In the genomic region with DNA sequence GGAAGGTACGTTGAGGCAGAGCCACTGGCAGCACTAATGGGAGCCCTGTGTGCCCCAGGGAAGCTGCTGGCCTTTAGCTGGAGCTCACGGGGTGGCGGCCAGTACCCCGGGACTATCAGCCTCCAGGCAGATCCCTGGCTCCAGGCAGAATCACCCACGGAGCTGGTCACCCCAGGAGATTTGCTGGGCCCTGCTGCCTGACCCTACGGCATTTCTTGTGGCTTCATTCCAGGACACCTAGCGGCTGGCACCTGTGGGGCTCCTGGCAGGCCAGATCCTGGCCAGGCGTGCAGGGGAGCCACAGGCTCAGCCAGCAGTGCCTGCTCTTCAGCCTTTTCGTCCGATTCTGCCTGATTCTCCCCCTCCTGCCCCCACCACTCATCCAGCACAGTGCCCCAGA, we compare ENCODE assay signal across 1 cellular context.
TF ChIP-seq lines count a peak whose summit lies in the region.

No MANE protein-coding gene starts in this region.

TF ChIP-seq in H1, 55 proteins besides CTCF, POLR2A, EP300 and RAD21:
- TF ChIP-seq, protein P1, sequence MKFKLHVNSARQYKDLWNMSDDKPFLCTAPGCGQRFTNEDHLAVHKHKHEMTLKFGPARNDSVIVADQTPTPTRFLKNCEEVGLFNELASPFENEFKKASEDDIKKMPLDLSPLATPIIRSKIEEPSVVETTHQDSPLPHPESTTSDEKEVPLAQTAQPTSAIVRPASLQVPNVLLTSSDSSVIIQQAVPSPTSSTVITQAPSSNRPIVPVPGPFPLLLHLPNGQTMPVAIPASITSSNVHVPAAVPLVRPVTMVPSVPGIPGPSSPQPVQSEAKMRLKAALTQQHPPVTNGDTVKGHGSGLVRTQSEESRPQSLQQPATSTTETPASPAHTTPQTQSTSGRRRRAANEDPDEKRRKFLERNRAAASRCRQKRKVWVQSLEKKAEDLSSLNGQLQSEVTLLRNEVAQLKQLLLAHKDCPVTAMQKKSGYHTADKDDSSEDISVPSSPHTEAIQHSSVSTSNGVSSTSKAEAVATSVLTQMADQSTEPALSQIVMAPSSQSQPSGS (IDR thresholded peaks at IDR 0.05; ENCODE audit: low read length), result no peak
- TF ChIP-seq KDM5A (IDR thresholded peaks at IDR 0.05; ENCODE audit: low read length) (no peak), KDM1A (IDR thresholded peaks at IDR 0.05; ENCODE audit: borderline replicate concordance, low read length) (no peak), POLR2AphosphoS5 (IDR thresholded peaks at IDR 0.05; ENCODE audit: low read depth, low read length) (no peak), RBBP5 (IDR thresholded peaks at IDR 0.05; ENCODE audit: borderline replicate concordance, low read depth, low read length) (no peak), SRF (IDR thresholded peaks at IDR 0.05; ENCODE audit: low read depth, low read length) (no peak), CEBPB (IDR thresholded peaks at IDR 0.05; ENCODE audit: low read depth, low read length) (no peak), FOSL1 (IDR thresholded peaks at IDR 0.05; ENCODE audit: insufficient read depth, low read depth, low read length) (no peak), SUZ12 (IDR thresholded peaks at IDR 0.05; ENCODE audit: low read length) (no peak)
